Comparison of ENCODE assay signal across 2 cellular contexts in the genomic region with DNA sequence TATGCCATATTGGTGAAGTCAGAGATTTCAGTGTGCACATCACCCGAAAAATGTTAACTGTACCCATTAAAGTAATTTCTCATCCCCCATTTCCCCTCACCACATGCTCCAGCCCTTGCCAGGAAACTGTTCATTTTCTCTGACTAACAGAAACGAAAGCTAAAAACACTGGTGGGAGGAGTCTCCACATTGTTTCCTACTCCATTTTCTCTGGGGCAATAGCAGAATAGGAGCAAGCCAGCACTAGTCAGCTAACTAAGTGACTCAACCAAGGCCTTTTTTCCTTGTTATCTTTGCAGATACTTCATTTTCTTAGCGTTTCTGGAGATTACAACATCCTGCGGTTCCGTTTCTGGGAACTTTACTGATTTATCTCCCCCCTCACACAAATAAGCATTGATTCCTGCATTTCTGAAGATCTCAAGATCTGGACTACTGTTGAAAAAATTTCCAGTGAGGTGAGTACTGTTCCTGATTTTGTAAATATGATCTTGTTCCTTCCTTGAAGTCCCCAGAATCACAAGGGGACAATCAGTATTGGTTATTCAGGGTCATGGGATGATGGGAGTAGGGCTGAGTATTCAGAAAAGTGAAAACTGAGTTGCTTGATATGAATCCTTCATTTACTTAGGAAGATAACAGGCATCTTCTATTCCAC.
TF ChIP-seq lines count a peak whose summit lies in the region.

IFI16 (plus strand) TSS at position 204 of the 658 bp plus-strand sequence. CDS start 4,774 bp downstream, outside the sequence.

TF ChIP-seq in liver, 16 proteins besides CTCF, POLR2A, EP300 and RAD21:
- no peak for TF ChIP-seq ATF3 (IDR thresholded peaks at IDR 0.05)
- TF ChIP-seq EGR1 (IDR thresholded peaks at IDR 0.05; ENCODE audit: low read depth in 2 of 2): no peak
- TF ChIP-seq SP1 (IDR thresholded peaks at IDR 0.05): peak; percentile 8
- TF ChIP-seq, protein P1, sequence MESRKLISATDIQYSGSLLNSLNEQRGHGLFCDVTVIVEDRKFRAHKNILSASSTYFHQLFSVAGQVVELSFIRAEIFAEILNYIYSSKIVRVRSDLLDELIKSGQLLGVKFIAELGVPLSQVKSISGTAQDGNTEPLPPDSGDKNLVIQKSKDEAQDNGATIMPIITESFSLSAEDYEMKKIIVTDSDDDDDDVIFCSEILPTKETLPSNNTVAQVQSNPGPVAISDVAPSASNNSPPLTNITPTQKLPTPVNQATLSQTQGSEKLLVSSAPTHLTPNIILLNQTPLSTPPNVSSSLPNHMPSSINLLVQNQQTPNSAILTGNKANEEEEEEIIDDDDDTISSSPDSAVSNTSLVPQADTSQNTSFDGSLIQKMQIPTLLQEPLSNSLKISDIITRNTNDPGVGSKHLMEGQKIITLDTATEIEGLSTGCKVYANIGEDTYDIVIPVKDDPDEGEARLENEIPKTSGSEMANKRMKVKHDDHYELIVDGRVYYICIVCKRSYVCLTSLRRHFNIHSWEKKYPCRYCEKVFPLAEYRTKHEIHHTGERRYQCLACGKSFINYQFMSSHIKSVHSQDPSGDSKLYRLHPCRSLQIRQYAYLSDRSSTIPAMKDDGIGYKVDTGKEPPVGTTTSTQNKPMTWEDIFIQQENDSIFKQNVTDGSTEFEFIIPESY (IDR thresholded peaks at IDR 0.05): no peak
- no peak for TF ChIP-seq HNF4G (IDR thresholded peaks at IDR 0.05)
- TF ChIP-seq, protein P2, sequence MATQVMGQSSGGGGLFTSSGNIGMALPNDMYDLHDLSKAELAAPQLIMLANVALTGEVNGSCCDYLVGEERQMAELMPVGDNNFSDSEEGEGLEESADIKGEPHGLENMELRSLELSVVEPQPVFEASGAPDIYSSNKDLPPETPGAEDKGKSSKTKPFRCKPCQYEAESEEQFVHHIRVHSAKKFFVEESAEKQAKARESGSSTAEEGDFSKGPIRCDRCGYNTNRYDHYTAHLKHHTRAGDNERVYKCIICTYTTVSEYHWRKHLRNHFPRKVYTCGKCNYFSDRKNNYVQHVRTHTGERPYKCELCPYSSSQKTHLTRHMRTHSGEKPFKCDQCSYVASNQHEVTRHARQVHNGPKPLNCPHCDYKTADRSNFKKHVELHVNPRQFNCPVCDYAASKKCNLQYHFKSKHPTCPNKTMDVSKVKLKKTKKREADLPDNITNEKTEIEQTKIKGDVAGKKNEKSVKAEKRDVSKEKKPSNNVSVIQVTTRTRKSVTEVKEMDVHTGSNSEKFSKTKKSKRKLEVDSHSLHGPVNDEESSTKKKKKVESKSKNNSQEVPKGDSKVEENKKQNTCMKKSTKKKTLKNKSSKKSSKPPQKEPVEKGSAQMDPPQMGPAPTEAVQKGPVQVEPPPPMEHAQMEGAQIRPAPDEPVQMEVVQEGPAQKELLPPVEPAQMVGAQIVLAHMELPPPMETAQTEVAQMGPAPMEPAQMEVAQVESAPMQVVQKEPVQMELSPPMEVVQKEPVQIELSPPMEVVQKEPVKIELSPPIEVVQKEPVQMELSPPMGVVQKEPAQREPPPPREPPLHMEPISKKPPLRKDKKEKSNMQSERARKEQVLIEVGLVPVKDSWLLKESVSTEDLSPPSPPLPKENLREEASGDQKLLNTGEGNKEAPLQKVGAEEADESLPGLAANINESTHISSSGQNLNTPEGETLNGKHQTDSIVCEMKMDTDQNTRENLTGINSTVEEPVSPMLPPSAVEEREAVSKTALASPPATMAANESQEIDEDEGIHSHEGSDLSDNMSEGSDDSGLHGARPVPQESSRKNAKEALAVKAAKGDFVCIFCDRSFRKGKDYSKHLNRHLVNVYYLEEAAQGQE (IDR thresholded peaks at IDR 0.05): peak; percentile 48
- TF ChIP-seq NR2F2 (IDR thresholded peaks at IDR 0.05): no peak
- TF ChIP-seq GABPA (IDR thresholded peaks at IDR 0.05 in 1 of 2, conservative IDR thresholded peaks at IDR 0.05 in 1 of 2): no peak
- TF ChIP-seq FOXA1 (IDR thresholded peaks at IDR 0.05): no peak
- TF ChIP-seq HNF4A (conservative IDR thresholded peaks at IDR 0.05): no peak
- TF ChIP-seq TAF1 (conservative IDR thresholded peaks at IDR 0.05): no peak
- no peak for TF ChIP-seq FOXA2 (IDR thresholded peaks at IDR 0.05)
- TF ChIP-seq YY1 (IDR thresholded peaks at IDR 0.05): peak; percentile 91
- TF ChIP-seq JUND (IDR thresholded peaks at IDR 0.05): no peak
- TF ChIP-seq, protein P3, sequence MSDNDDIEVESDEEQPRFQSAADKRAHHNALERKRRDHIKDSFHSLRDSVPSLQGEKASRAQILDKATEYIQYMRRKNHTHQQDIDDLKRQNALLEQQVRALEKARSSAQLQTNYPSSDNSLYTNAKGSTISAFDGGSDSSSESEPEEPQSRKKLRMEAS (IDR thresholded peaks at IDR 0.05): peak; percentile 67
- TF ChIP-seq RXRA (IDR thresholded peaks at IDR 0.05): no peak

TF ChIP-seq in HepG2, 621 proteins besides CTCF, POLR2A, EP300 and RAD21:
- TF ChIP-seq SRSF4 (IDR thresholded peaks at IDR 0.05; ENCODE audit: low read depth, low read length, poor library complexity, severe bottlenecking) (no peak), ZNF747 (CRISPR knock-in tag; IDR thresholded peaks at IDR 0.05; ENCODE audit: borderline replicate concordance) (no peak), ZSCAN12 (CRISPR knock-in tag; IDR thresholded peaks at IDR 0.05) (no peak), DBP (CRISPR knock-in tag; IDR thresholded peaks at IDR 0.05; ENCODE audit: not compliant biosample characterization) (no peak), HES4 (CRISPR knock-in tag; IDR thresholded peaks at IDR 0.05; ENCODE audit: borderline replicate concordance) (no peak), ZNF598 (CRISPR knock-in tag; IDR thresholded peaks at IDR 0.05; ENCODE audit: borderline replicate concordance) (no peak), NCOR1 (IDR thresholded peaks at IDR 0.05; ENCODE audit: borderline replicate concordance, low read length) (no peak), PHF21A (CRISPR knock-in tag; IDR thresholded peaks at IDR 0.05) (no peak), ZNF558 (CRISPR knock-in tag; IDR thresholded peaks at IDR 0.05; ENCODE audit: borderline replicate concordance) (no peak), ZBTB46 (CRISPR knock-in tag; IDR thresholded peaks at IDR 0.05; ENCODE audit: borderline replicate concordance) (no peak), PRPF4 (IDR thresholded peaks at IDR 0.05; ENCODE audit: low read depth, low read length, poor library complexity, severe bottlenecking) (no peak)
- TF ChIP-seq, protein P4, sequence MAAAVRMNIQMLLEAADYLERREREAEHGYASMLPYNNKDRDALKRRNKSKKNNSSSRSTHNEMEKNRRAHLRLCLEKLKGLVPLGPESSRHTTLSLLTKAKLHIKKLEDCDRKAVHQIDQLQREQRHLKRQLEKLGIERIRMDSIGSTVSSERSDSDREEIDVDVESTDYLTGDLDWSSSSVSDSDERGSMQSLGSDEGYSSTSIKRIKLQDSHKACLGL (CRISPR knock-in tag; IDR thresholded peaks at IDR 0.05): no peak
